7 cellular contexts compared by ENCODE assay signal in the genomic region with DNA sequence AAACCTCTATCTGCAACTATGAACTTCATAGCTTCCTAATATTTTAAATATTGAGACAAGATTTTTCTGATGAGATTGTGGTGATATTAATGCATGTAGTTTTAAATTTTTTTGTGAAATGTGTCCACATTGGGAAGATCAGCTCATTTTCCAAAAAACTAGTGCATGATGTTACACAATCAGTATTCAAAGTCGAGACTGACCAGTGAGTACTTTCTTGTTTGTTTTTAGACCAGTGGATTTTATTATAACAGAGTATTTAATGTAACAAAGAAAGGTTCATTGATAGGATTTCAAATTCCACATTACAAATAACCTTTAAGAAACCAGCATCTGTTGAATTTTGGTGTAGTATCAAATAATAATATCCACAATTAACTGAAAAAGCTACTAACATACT.
"Had no signal": no experiment of that assay in that cellular context is flagged by ENCODE, and none has a peak within 500 bp of the region (broad histone marks: within the 10 kb centered on the region; RNA-seq: fewer than 3 reads in every experiment).

No MANE protein-coding gene starts in this region.

- H3K27ac Mint-ChIP-seq: GM23338, H9 had no signal

- ATAC-seq: GM23338, K562 had no signal

- DNase-seq: H9, HCEC 1CT had no signal

- FAIRE-seq: H1, H54, HTR-8/SVneo, K562 had no signal

- H2AFZ ChIP-seq: GM23338 had no signal

- H3K4me3 ChIP-seq: GM23338, K562 had no signal

- H3K4me3 Mint-ChIP-seq: GM23338, H9 had no signal

- H3K4me2 ChIP-seq: GM23338 had no signal
